8 cellular contexts compared by ENCODE assay signal in genomic region chr21:41611966-41612606, GRCh38.
DNase-seq lines count a peak whose midpoint lies in the region; ATAC-seq, FAIRE-seq and TF ChIP-seq lines count a peak whose summit lies in the region.

No MANE protein-coding gene starts in this region.

- no peaks in the 10 kb centered on the region for H3K9me3 ChIP-seq in pancreas

- intact Hi-C loops in pancreas (cut with DNase I) = loop anchor here in 2 of 3 donors (5.0 to 10.0 kb wide), 3 partner anchors 205 to 513 kb away; no protein-coding TSS in a partner anchor

- DNase-seq in GM06990 (ENCODE audit: extremely low read depth, insufficient read length) = no peak
- peak; percentile 60 for DNase-seq in NCI-H2029 treated with DMSO at 0.1 percent for 48 hours (lab: John Stamatoyannopoulos, UW)
- DNase-seq in choroid plexus epithelial cell (ENCODE audit: low read depth) = peak; percentile 20
- DNase-seq in pancreas = peak in 1 of 6 donors; percentile 51
- no peak for DNase-seq in T-helper 2 cell
- no peak for DNase-seq in stimulated activated CD4-positive, alpha-beta T cell treated with anti-CD3 and anti-CD28 coated beads, Interleukin-4, amount 100 ng/mL, for 1 hour

- WGBS in pancreas, 2 donors = 34 to 38% methylated on average over 10 of the region's 10 CpGs

- ATAC-seq in pancreas = peak; percentile 50 to 76 (median 71)
- ATAC-seq in HG03139 (IDR thresholded peaks at IDR 0.05; ENCODE audit: unreplicated experiment) = no peak
- ATAC-seq in GM21737 (IDR thresholded peaks at IDR 0.05; ENCODE audit: unreplicated experiment) = no peak

- H3K4me3 ChIP-seq in GM06990 (replicated peaks; ENCODE audit: low read depth, low read length) = no peak overlapping the region
- no peak overlapping the region for H3K4me3 ChIP-seq in choroid plexus epithelial cell (ENCODE audit: low read depth, low read length)
- H3K4me3 ChIP-seq in pancreas = no peak overlapping the region

- TF ChIP-seq CTCF in GM06990 (IDR thresholded peaks at IDR 0.05; ENCODE audit: insufficient read depth, low read length, poor library complexity, severe bottlenecking) (peak; percentile 34), choroid plexus epithelial cell (conservative IDR thresholded peaks at IDR 0.05; ENCODE audit: low read depth, low read length) (peak; percentile 31), pancreas (IDR thresholded peaks at IDR 0.05) (no peak)

- H3K4me1 ChIP-seq in pancreas = peaks cover 0 to 5% (median 0%) of the 10 kb centered on the region in 3 donors

- H3K27ac ChIP-seq in pancreas = peak overlapping the region in 2 of 4 donors; percentile 8 to 17

- no peak for FAIRE-seq in pancreas (lab: Jason Lieb, UNC)

- H3K27me3 ChIP-seq in GM06990 (replicated peaks; ENCODE audit: control insufficient read depth, insufficient read depth, low read length) (no peaks in the 10 kb centered on the region; the same call in 1 of the 2 replicates), pancreas (no peaks in the 10 kb centered on the region)

- no peaks in the 10 kb centered on the region for H3K36me3 ChIP-seq in GM06990 (ENCODE audit: control insufficient read depth, insufficient read depth, low read length)
- no peaks in the 10 kb centered on the region for H3K36me3 ChIP-seq in pancreas

Comparison
In these comparisons a context has a peak if more than half of its experiments do, and no peak if none do; other contexts are left out.
1. DNase-seq: peak in NCI-H2029 treated with DMSO at 0.1 percent for 48 hours (single experiment) and choroid plexus epithelial cell (single experiment); none in GM06990 (single experiment), T-helper 2 cell (0 of 5) and stimulated activated CD4-positive, alpha-beta T cell treated with anti-CD3 and anti-CD28 coated beads, Interleukin-4, amount 100 ng/mL, for 1 hour (single experiment).
2. CTCF ChIP-seq: peak in GM06990 (single experiment) and choroid plexus epithelial cell (single experiment); none in pancreas (0 of 4).
3. ATAC-seq: peak in pancreas (4 of 4); none in HG03139 (single experiment) and GM21737 (single experiment).